Comparison of ENCODE assay signal across 8 cellular contexts in the genomic region with DNA sequence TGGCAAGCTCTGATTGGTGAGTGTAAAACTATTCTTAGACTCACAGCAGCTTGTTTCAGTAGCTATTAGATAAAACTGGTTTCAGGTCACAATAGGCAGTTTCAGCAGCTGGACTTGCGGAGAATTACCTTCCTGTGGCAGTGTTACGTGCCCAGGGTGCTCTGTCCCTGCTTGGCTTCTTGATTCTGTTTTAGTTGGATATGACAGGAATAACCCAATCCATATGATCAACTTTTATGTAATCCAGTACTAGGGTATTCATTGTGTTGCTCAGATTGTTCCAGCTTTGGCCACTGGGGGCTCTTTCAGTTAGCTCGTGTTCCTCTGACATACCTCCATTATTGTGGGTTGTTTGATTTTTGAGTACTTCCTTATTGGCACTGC. TPM values are rescaled to one million over a fixed set of nuclear protein-coding genes. Genes with fewer than 3 reads are reported as not detected.
A peak's percentile ranks its signal among the peaks of the same experiment; 100 is the strongest.
DNase-seq lines count a peak whose midpoint lies in the region; ATAC-seq, FAIRE-seq and TF ChIP-seq lines count a peak whose summit lies in the region.

No MANE protein-coding gene starts in this region.

- no peak overlapping the region for H2BK5ac ChIP-seq in mesenchymal stem cell (ENCODE audit: low read depth, low read length, poor library complexity, severe bottlenecking)

- in situ Hi-C loops in Panc1 (cut with HindIII; ENCODE audit: low pct_unique_long_range_greater_than_20kb, low sequenced_read_pairs): no loop called here

- no peak overlapping the region for H4K91ac ChIP-seq in mesenchymal stem cell (ENCODE audit: low read length)

- H2BK120ac ChIP-seq in mesenchymal stem cell (ENCODE audit: low read depth, low read length): no peak overlapping the region

- H2AFZ ChIP-seq in mesenchymal stem cell (ENCODE audit: low read depth, low read length): no peak overlapping the region

- POLR2A ChIA-PET in Panc1 (lab: Charles Lee): no interaction called here

- H3K9ac ChIP-seq in mesenchymal stem cell (ENCODE audit: low read length): no peak overlapping the region

- H3K27ac ChIP-seq in Panc1 (ENCODE audit: low read length) (no peak overlapping the region), mesenchymal stem cell (ENCODE audit: low read length, poor library complexity, severe bottlenecking) (no peak overlapping the region)

- TF ChIP-seq CTCF in Panc1 (IDR thresholded peaks at IDR 0.05): peak; percentile 68

- intact Hi-C loops in Panc1 (cut with micrococcal nuclease; ENCODE audit: unreplicated experiment): no loop called here
- intact Hi-C loops in posterior vena cava (cut with DNase I): no loop called here

- H3K9me3 ChIP-seq in Panc1 (ENCODE audit: control insufficient read depth, insufficient read depth, low read depth, low read length) (no peaks in the 10 kb centered on the region), mesenchymal stem cell (ENCODE audit: control insufficient read depth, low read length) (no peaks in the 10 kb centered on the region)

- H3K4me3 ChIP-seq in Panc1 (ENCODE audit: low read depth in 2 of 2, low read length in 2 of 2) (no peak overlapping the region), mesenchymal stem cell (ENCODE audit: insufficient read depth in 1 of 2, low read depth in 1 of 2, low read length in 2 of 2) (no peak overlapping the region), H7 (ENCODE audit: insufficient read depth, low read depth, low read length) (no peak overlapping the region)

- peaks cover 54% of the 10 kb centered on the region for H3K79me1 ChIP-seq in mesenchymal stem cell (replicated peaks; ENCODE audit: low read length, poor library complexity, severe bottlenecking)

- H2AK5ac ChIP-seq in mesenchymal stem cell (ENCODE audit: low read length, severe bottlenecking): no peak overlapping the region

- H4K8ac ChIP-seq in mesenchymal stem cell (ENCODE audit: low read length): no peak overlapping the region

- H3K4me1 ChIP-seq in Panc1 (ENCODE audit: control insufficient read depth, insufficient read depth, low read length) (no peaks in the 10 kb centered on the region), mesenchymal stem cell (ENCODE audit: control insufficient read depth, insufficient read depth, low read depth, low read length) (peaks cover 8% of the 10 kb centered on the region)

- H3K36me3 ChIP-seq in Panc1 (ENCODE audit: control insufficient read depth, insufficient read depth, low read length): no peaks in the 10 kb centered on the region
- peaks cover 0 to 2% of the 10 kb centered on the region in 2 experiments for H3K36me3 ChIP-seq in mesenchymal stem cell (ENCODE audit: control insufficient read depth in 1 of 2, insufficient read depth in 2 of 2, low read depth in 1 of 2, low read length in 2 of 2)
- H3K36me3 ChIP-seq in H7 (replicated peaks; ENCODE audit: control insufficient read depth, insufficient read depth, low read length): no peaks in the 10 kb centered on the region

- ATAC-seq in HG03108 (IDR thresholded peaks at IDR 0.05; ENCODE audit: unreplicated experiment): peak; percentile 44
- ATAC-seq in Panc1: peak; percentile 63; the same call in 1 of the 2 replicates

- DNase-seq in EH (ENCODE audit: low read depth) (peak; percentile 27), GM19239 (ENCODE audit: insufficient read length, low spot score) (no peak), Panc1 (ENCODE audit: low read depth, low spot score) (peak; percentile 20), astrocyte of the hippocampus (ENCODE audit: low read depth, low spot score) (peak; percentile 17), mesenchymal stem cell (peak; percentile 37), posterior vena cava (ENCODE audit: low spot score) (no peak), H7 (no peak)

- no peak overlapping the region for H2BK12ac ChIP-seq in mesenchymal stem cell (ENCODE audit: low read length in 2 of 2)

- WGBS in mesenchymal stem cell: 100% methylated on average over 2 of the region's 3 CpGs

- no peak overlapping the region for H3K18ac ChIP-seq in mesenchymal stem cell (ENCODE audit: low read depth in 1 of 2, low read length in 2 of 2)

- H2BK15ac ChIP-seq in mesenchymal stem cell (ENCODE audit: low read depth, poor library complexity, severe bottlenecking): no peak overlapping the region

- H3K27me3 ChIP-seq in Panc1 (ENCODE audit: control insufficient read depth, insufficient read depth, low read length) (no peaks in the 10 kb centered on the region), mesenchymal stem cell (ENCODE audit: control insufficient read depth in 1 of 2, insufficient read depth in 1 of 2, low read length in 2 of 2) (peaks cover 0 to 2% of the 10 kb centered on the region in 2 experiments), H7 (ENCODE audit: control insufficient read depth, insufficient read depth, low read length) (no peaks in the 10 kb centered on the region)

- peak; percentile 98 for FAIRE-seq in GM19239 (lab: Jason Lieb, UNC)

- BruUV-seq in Panc1 (replicated peaks; lab: Mats Ljungman, UMichigan): no TSS peak

- H3K23ac ChIP-seq in mesenchymal stem cell (ENCODE audit: low read length in 2 of 2): no peak overlapping the region

- no peak overlapping the region for H3K14ac ChIP-seq in mesenchymal stem cell (ENCODE audit: low read length in 2 of 2)

- CTCF ChIA-PET in Panc1 (lab: Charles Lee): interaction anchor here (0.6 kb wide), 1 partner anchor 43 kb away, joined by 3 read pairs; a partner anchor contains a TSS

- H3K4me2 ChIP-seq in mesenchymal stem cell (ENCODE audit: low read length, poor library complexity, severe bottlenecking): no peak overlapping the region

- H3K4ac ChIP-seq in mesenchymal stem cell (ENCODE audit: low read depth in 1 of 2, low read length in 2 of 2): no peak overlapping the region

RNA-seq across cellular contexts. Expression of a gene that starts 43.1 kb away (rescaled TPM):
- total RNA-seq in Panc1 (2021; ENCODE audit: unreplicated experiment) (22.9 TPM), posterior vena cava (10 to 100 TPM; 31.5 to 42.9 TPM)
- polyA plus RNA-seq in Panc1 (2012; ENCODE audit: insufficient read length): 17.6 TPM
- 8.0 TPM for polyA plus RNA-seq in mesenchymal stem cell (2013, experiment 1 of 2)
- 7.8 TPM for polyA plus RNA-seq in mesenchymal stem cell (2013, experiment 2 of 2)
- total RNA-seq in H7 (2014; rRNA removed; shearing (Covaris generic)): 30.3 and 32.0 TPM in 2 replicates

Comparison
In these comparisons a context has a peak if more than half of its experiments do, and no peak if none do; other contexts are left out.
1. DNase-seq: peak in EH (single experiment), Panc1 (single experiment), astrocyte of the hippocampus (single experiment) and mesenchymal stem cell (single experiment); none in GM19239 (single experiment), posterior vena cava (single experiment) and H7 (single experiment).